Comparison of ENCODE assay signal across 8 cellular contexts in the genomic region with DNA sequence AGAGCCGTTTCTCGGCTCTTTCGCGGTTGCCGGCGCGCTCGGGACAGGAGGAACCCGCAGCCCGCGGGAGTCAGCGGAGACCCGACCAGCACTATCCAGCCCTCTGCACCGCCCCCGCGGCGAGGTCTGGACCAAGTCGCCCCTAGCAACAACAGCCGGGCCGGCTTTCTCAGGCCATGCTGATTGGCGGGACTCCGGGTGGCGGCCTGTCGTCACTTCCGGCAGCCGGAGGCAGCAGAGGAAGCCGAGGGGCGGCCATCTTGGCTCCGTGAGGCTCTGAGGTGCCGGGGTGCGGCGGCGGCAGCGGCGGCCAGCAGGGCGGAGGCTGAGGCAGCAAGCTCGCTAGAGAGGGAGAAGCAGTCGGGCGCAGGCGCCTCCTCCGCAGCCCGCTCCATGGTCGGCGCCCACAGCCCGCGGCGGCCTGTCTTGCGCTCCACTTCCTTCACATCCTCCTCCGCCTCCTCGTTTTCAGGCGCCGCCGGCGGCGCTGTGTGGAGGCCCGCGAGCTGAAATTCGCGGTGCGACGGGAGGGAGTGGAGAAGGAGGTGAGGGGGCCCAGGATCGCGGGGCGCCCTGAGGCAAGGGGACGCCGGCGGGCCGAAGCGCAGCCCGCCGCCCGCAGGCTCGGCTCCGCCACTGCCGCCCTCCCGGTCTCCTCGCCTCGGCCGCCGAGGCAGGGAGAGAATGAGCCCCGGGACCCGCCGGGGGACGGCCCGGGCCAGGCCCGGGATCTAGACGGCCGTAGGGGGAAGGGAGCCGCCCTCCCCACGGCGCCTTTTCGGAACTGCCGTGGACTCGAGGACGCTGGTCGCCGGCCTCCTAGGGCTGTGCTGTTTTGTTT. TPM values are rescaled to one million over a fixed set of nuclear protein-coding genes. Genes with fewer than 3 reads are reported as not detected.
DNase-seq lines count a peak whose midpoint lies in the region; ATAC-seq and TF ChIP-seq lines count a peak whose summit lies in the region.

A gene (plus strand): TSS at position 263 of the 841 bp plus-strand sequence. CDS start 615 bp downstream, outside the sequence.

- H3K4me1 Mint-ChIP-seq in Calu3 (ENCODE audit: low read depth, unreplicated experiment), result no peaks in the 10 kb centered on the region
- H3K4me1 Mint-ChIP-seq in activated CD8-positive, alpha-beta memory T cell treated with anti-CD3 and anti-CD28 coated beads, Interleukin-2, amount 10 ng/mL, durations not matched to agents 7 days and 5 days, result peaks cover 43% of the 10 kb centered on the region

- H3K27me3 Mint-ChIP-seq in Calu3 (ENCODE audit: unreplicated experiment), result peaks cover 12% of the 10 kb centered on the region
- peaks cover 7% of the 10 kb centered on the region for H3K27me3 Mint-ChIP-seq in activated CD8-positive, alpha-beta memory T cell treated with anti-CD3 and anti-CD28 coated beads, Interleukin-2, amount 10 ng/mL, durations not matched to agents 7 days and 5 days

- H3K4me3 Mint-ChIP-seq in Calu3 (ENCODE audit: low read depth, unreplicated experiment), result peak within 1 kb of the TSS; percentile 96
- peak within 1 kb of the TSS; percentile 90 for H3K4me3 Mint-ChIP-seq in activated CD8-positive, alpha-beta memory T cell treated with anti-CD3 and anti-CD28 coated beads, Interleukin-2, amount 10 ng/mL, durations not matched to agents 7 days and 5 days

- peak within 1 kb of the TSS; percentile 25 to 99 for H3K23ac ChIP-seq in mesenchymal stem cell (ENCODE audit: low read length in 2 of 2)

- ATAC-seq in GM21390 (IDR thresholded peaks at IDR 0.05; ENCODE audit: unreplicated experiment), result peak; percentile 91
- ATAC-seq in activated CD8-positive, alpha-beta memory T cell treated with anti-CD3 and anti-CD28 coated beads, Interleukin-2, amount 10 ng/mL, durations not matched to agents 7 days and 5 days, result peak; percentile 96

- H3K79me1 ChIP-seq in mesenchymal stem cell (replicated peaks; ENCODE audit: low read length, poor library complexity, severe bottlenecking), result no peaks in the 10 kb centered on the region

- H2BK12ac ChIP-seq in mesenchymal stem cell (ENCODE audit: low read length in 2 of 2), result peak within 1 kb of the TSS in 1 of 2 experiments; percentile 89

- H4K8ac ChIP-seq in mesenchymal stem cell (ENCODE audit: low read length), result peak within 1 kb of the TSS; percentile 86

- no peak for TF ChIP-seq CTCF in Calu3 (IDR thresholded peaks at IDR 0.05; ENCODE audit: unreplicated experiment)

- peaks cover 7% of the 10 kb centered on the region for H3K27me3 ChIP-seq in HUES48 (ENCODE audit: control insufficient read depth, insufficient read depth, low read length)
- H3K27me3 ChIP-seq in NT2/D1 (ENCODE audit: insufficient read depth, insufficient read length), result peaks cover 6% of the 10 kb centered on the region
- no peaks in the 10 kb centered on the region for H3K27me3 ChIP-seq in endocrine pancreas (ENCODE audit: control insufficient read depth, insufficient read depth, low read length)
- no peaks in the 10 kb centered on the region for H3K27me3 ChIP-seq in mesenchymal stem cell (ENCODE audit: control insufficient read depth in 1 of 2, insufficient read depth in 1 of 2, low read length in 2 of 2)

- H3K9me3 ChIP-seq in HUES48 (ENCODE audit: control insufficient read depth, insufficient read depth, low read length), result no peaks in the 10 kb centered on the region
- H3K9me3 ChIP-seq in NT2/D1 (ENCODE audit: insufficient read depth, low read length), result no peaks in the 10 kb centered on the region
- H3K9me3 ChIP-seq in endocrine pancreas (ENCODE audit: control insufficient read depth, low read length), result no peaks in the 10 kb centered on the region
- no peaks in the 10 kb centered on the region for H3K9me3 ChIP-seq in mesenchymal stem cell (ENCODE audit: control insufficient read depth, low read length)

- CTCF ChIA-PET in Calu3 (lab: Charles Lee), result no interaction called here
- CTCF ChIA-PET in activated CD8-positive, alpha-beta memory T cell treated with anti-CD3 and anti-CD28 coated beads, Interleukin-2, amount 10 ng/mL, durations not matched to agents 7 days and 5 days (lab: Charles Lee), result interaction anchor here (1.5 to 1.6 kb wide), 2 partner anchors 8 to 9 kb away, joined by 3 to 4 read pairs; no protein-coding TSS in a partner anchor

- H2BK120ac ChIP-seq in mesenchymal stem cell (ENCODE audit: low read depth, low read length), result peak within 1 kb of the TSS; percentile 66

- under 1% methylated on average over 76 of the region's 97 CpGs for WGBS in mesenchymal stem cell

- peaks cover 34% of the 10 kb centered on the region for H3K36me3 Mint-ChIP-seq in Calu3 (ENCODE audit: insufficient read depth, unreplicated experiment)
- peaks cover 9% of the 10 kb centered on the region for H3K36me3 Mint-ChIP-seq in activated CD8-positive, alpha-beta memory T cell treated with anti-CD3 and anti-CD28 coated beads, Interleukin-2, amount 10 ng/mL, durations not matched to agents 7 days and 5 days

- peaks cover 10% of the 10 kb centered on the region for H3K4me1 ChIP-seq in HUES48 (ENCODE audit: control insufficient read depth, insufficient read depth, low read length)
- peaks cover 4% of the 10 kb centered on the region for H3K4me1 ChIP-seq in NT2/D1 (ENCODE audit: insufficient read depth, insufficient read length)
- no peaks in the 10 kb centered on the region for H3K4me1 ChIP-seq in endocrine pancreas (ENCODE audit: control insufficient read depth, insufficient read depth, low read length)
- peaks cover 14% of the 10 kb centered on the region for H3K4me1 ChIP-seq in mesenchymal stem cell (ENCODE audit: control insufficient read depth, insufficient read depth, low read depth, low read length)

- peak within 1 kb of the TSS; percentile 60 to 99 for H3K14ac ChIP-seq in mesenchymal stem cell (ENCODE audit: low read length in 2 of 2)

- no peaks in the 10 kb centered on the region for H3K36me3 ChIP-seq in HUES48 (ENCODE audit: control insufficient read depth, insufficient read depth, low read length)
- peaks cover 2% of the 10 kb centered on the region for H3K36me3 ChIP-seq in NT2/D1 (ENCODE audit: insufficient read depth, insufficient read length, low read length)
- no peaks in the 10 kb centered on the region for H3K36me3 ChIP-seq in endocrine pancreas (ENCODE audit: control insufficient read depth, insufficient read depth, low read length)
- H3K36me3 ChIP-seq in mesenchymal stem cell (ENCODE audit: control insufficient read depth in 1 of 2, insufficient read depth in 2 of 2, low read depth in 1 of 2, low read length in 2 of 2), result no peaks in the 10 kb centered on the region

- DNase-seq in Calu3 (peak; percentile 97), NT2/D1 (ENCODE audit: low read depth, low spot score) (peak; percentile 92), mesenchymal stem cell (peak; percentile 98)
- peak; percentile 97 for DNase-seq in activated CD8-positive, alpha-beta memory T cell treated with anti-CD3 and anti-CD28 coated beads, Interleukin-2, amount 10 ng/mL, durations not matched to agents 7 days and 5 days
- peak; percentile 95 for DNase-seq in stimulated activated CD8-positive, alpha-beta memory T cell treated with anti-CD3 and anti-CD28 coated beads, Interleukin-12 subunit alpha, Interleukin-12 subunit beta, amount 100 ng/mL, for 4 hours (ENCODE audit: low read depth)

- intact Hi-C loops in Calu3 (cut with micrococcal nuclease; ENCODE audit: unreplicated experiment), result no loop called here

- peak within 1 kb of the TSS; percentile 91 to 97 for H3K18ac ChIP-seq in mesenchymal stem cell (ENCODE audit: low read depth in 1 of 2, low read length in 2 of 2)

- peak within 1 kb of the TSS; percentile 71 for H2BK5ac ChIP-seq in mesenchymal stem cell (ENCODE audit: low read depth, low read length, poor library complexity, severe bottlenecking)

- H3K27ac ChIP-seq in HUES48 (ENCODE audit: low read depth, low read length), result peak within 1 kb of the TSS; percentile 95
- H3K27ac ChIP-seq in mesenchymal stem cell (ENCODE audit: low read length, poor library complexity, severe bottlenecking), result peak within 1 kb of the TSS; percentile 81

- no peak within 1 kb of the TSS for H2AK5ac ChIP-seq in mesenchymal stem cell (ENCODE audit: low read length, severe bottlenecking)

- H3K4ac ChIP-seq in mesenchymal stem cell (ENCODE audit: low read depth in 1 of 2, low read length in 2 of 2), result peak within 1 kb of the TSS in 1 of 2 experiments; percentile 85

- no TSS peak for BruUV-seq in Calu3 (replicated peaks; lab: Mats Ljungman, UMichigan)

- peak within 1 kb of the TSS; percentile 74 for H3K27ac Mint-ChIP-seq in Calu3 (ENCODE audit: unreplicated experiment)
- H3K27ac Mint-ChIP-seq in activated CD8-positive, alpha-beta memory T cell treated with anti-CD3 and anti-CD28 coated beads, Interleukin-2, amount 10 ng/mL, durations not matched to agents 7 days and 5 days, result peak within 1 kb of the TSS; percentile 92

- H2BK15ac ChIP-seq in mesenchymal stem cell (ENCODE audit: low read depth, poor library complexity, severe bottlenecking), result peak within 1 kb of the TSS; percentile 16

- peak within 1 kb of the TSS; percentile 79 for H2AFZ ChIP-seq in mesenchymal stem cell (ENCODE audit: low read depth, low read length)

- peak within 1 kb of the TSS; percentile 97 for H3K4me3 ChIP-seq in HUES48 (ENCODE audit: low read depth, low read length)
- peak within 1 kb of the TSS; percentile 94 for H3K4me3 ChIP-seq in NT2/D1 (ENCODE audit: insufficient read length, low read depth)
- peak within 1 kb of the TSS; percentile 93 for H3K4me3 ChIP-seq in endocrine pancreas (ENCODE audit: control insufficient read depth, insufficient read depth, low read length)
- peak within 1 kb of the TSS; percentile 82 to 100 for H3K4me3 ChIP-seq in mesenchymal stem cell (ENCODE audit: insufficient read depth in 1 of 2, low read depth in 1 of 2, low read length in 2 of 2)

- peak within 1 kb of the TSS; percentile 77 for H4K91ac ChIP-seq in mesenchymal stem cell (ENCODE audit: low read length)

- peak within 1 kb of the TSS; percentile 82 for H3K9ac ChIP-seq in HUES48 (ENCODE audit: low read depth, low read length)
- peak within 1 kb of the TSS; percentile 95 for H3K9ac ChIP-seq in NT2/D1 (ENCODE audit: insufficient read length, low read depth)
- H3K9ac ChIP-seq in endocrine pancreas (ENCODE audit: control insufficient read depth, insufficient read depth, low read length), result peak within 1 kb of the TSS; percentile 100
- peak within 1 kb of the TSS; percentile 99 for H3K9ac ChIP-seq in mesenchymal stem cell (ENCODE audit: low read length)

- no peaks in the 10 kb centered on the region for H3K9me3 Mint-ChIP-seq in Calu3 (ENCODE audit: low read depth, unreplicated experiment)
- no peaks in the 10 kb centered on the region for H3K9me3 Mint-ChIP-seq in activated CD8-positive, alpha-beta memory T cell treated with anti-CD3 and anti-CD28 coated beads, Interleukin-2, amount 10 ng/mL, durations not matched to agents 7 days and 5 days (ENCODE audit: low read depth)

- H3K4me2 ChIP-seq in mesenchymal stem cell (ENCODE audit: low read length, poor library complexity, severe bottlenecking), result peak within 1 kb of the TSS; percentile 93

RNA-seq across cellular contexts. Expression of the gene that starts here (rescaled TPM):
- total RNA-seq in Calu3 (2022), result 76.0 and 79.5 TPM in 2 replicates
- 10 to 100 TPM; 79.9 to 88.5 TPM for total RNA-seq in activated CD8-positive, alpha-beta memory T cell treated with anti-CD3 and anti-CD28 coated beads, Interleukin-2, amount 10 ng/mL, durations not matched to agents 7 days and 5 days
- 51.9 TPM for polyA plus RNA-seq in mesenchymal stem cell (2013, experiment 1 of 2)
- 50.3 TPM for polyA plus RNA-seq in mesenchymal stem cell (2013, experiment 2 of 2)

Comparison
In these comparisons a context has a peak if more than half of its experiments do, and no peak if none do; other contexts are left out.
1. Peak in every context shown above with its lines: DNase-seq, ATAC-seq, H3K4me3 ChIP-seq and H3K27ac ChIP-seq.